Comparison of ENCODE assay signal across 26 cellular contexts in the genomic region with DNA sequence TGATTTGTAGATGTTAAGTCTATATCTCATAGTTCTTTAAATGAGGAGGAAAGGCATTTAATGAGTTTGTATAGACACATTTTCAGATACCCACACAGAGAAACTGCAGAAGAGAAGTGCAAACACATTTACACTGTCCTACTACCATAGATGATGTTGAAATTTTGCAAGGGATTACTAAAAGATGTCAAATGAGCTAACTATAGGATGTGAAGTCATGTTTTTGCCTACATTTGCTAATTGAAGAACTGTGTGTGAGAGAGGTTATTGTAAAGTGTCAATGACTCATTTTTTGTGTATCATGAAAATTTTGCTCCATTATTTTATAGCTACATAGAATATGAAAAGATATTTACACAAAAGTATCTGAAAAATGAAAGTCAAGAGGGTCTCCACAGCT.
A peak's percentile ranks its signal among the peaks of the same experiment; 100 is the strongest.
DNase-seq lines count a peak whose midpoint lies in the region; FAIRE-seq and TF ChIP-seq lines count a peak whose summit lies in the region.
"Had no signal": no experiment of that assay in that cellular context is flagged by ENCODE, and none has a peak within 500 bp of the region (broad histone marks: within the 10 kb centered on the region; RNA-seq: fewer than 3 reads in every experiment).

No MANE protein-coding gene starts in this region.

- no peak for TF ChIP-seq CTCF in bronchial epithelial cell (IDR thresholded peaks at IDR 0.05; ENCODE audit: insufficient read depth, low read length, severe bottlenecking)
- no peak for TF ChIP-seq CTCF in epithelial cell of esophagus (IDR thresholded peaks at IDR 0.05; ENCODE audit: insufficient read depth, low read depth, low read length, missing control alignments)

- H3K27me3 ChIP-seq in bronchial epithelial cell (ENCODE audit: control insufficient read depth, insufficient read depth, low read length): no peaks in the 10 kb centered on the region
- H3K27me3 ChIP-seq: BE2C, BLaER1 had no signal

- FAIRE-seq in bronchial epithelial cell (lab: Jason Lieb, UNC): no peak
- FAIRE-seq: A549, GM12878, GM12892, GM18507 had no signal

- H3K4me3 ChIP-seq in bronchial epithelial cell (ENCODE audit: low read depth, low read length): no peak overlapping the region
- no peak overlapping the region for H3K4me3 ChIP-seq in epithelial cell of esophagus (ENCODE audit: low read length)
- H3K4me3 ChIP-seq: A549, BLaER1, GM12878 had no signal

- DNase-seq in SKM-1 treated with dmso at 0.1 percent for 144 hours (lab: John Stamatoyannopoulos, UW; ENCODE audit: unreplicated experiment): peak; percentile 9
- DNase-seq in SKM-1 (lab: John Stamatoyannopoulos, UW; ENCODE audit: unreplicated experiment): no peak
- peak; percentile 60 for DNase-seq in MV-4-11 (lab: John Stamatoyannopoulos, UW)
- peak; percentile 54 for DNase-seq in bronchial epithelial cell (ENCODE audit: low read depth)
- DNase-seq in epithelial cell of esophagus (ENCODE audit: low read depth): peak; percentile 29
- no peak for DNase-seq in NCI-H2029 treated with DMSO at 0.1 percent for 48 hours (lab: John Stamatoyannopoulos, UW)
- DNase-seq in NCI-H187 (lab: John Stamatoyannopoulos, UW): no peak
- DNase-seq in NCI-H345 (lab: John Stamatoyannopoulos, UW): no peak
- DNase-seq: BE2C; C1 segment of cervical spinal cord; CD4-positive, alpha-beta memory T cell; CD4-positive, CD25-positive, alpha-beta regulatory T cell; CD8-positive, alpha-beta memory T cell; COR-L47; DMS 273 treated with DMSO at 0.1 percent for 48 hours; DMS153; DMS53; DMS79; DND-41; EL; GDM1 had no signal

- H3K36me3 ChIP-seq in bronchial epithelial cell (ENCODE audit: control insufficient read depth, insufficient read depth, low read length): no peaks in the 10 kb centered on the region
- H3K36me3 ChIP-seq: BE2C, BLaER1 had no signal

Comparison
In these comparisons a context has a peak if more than half of its experiments do, and no peak if none do; other contexts are left out.
1. DNase-seq: peak in SKM-1 treated with dmso at 0.1 percent for 144 hours (single experiment), MV-4-11 (single experiment), bronchial epithelial cell (single experiment) and epithelial cell of esophagus (single experiment); none in SKM-1 (single experiment), NCI-H2029 treated with DMSO at 0.1 percent for 48 hours (single experiment), NCI-H187 (0 of 2) and NCI-H345 (single experiment).